Comparison of ENCODE assay signal across 11 cellular contexts in genomic region chr2:156329031-156329921, GRCh38. TPM values are rescaled to one million over a fixed set of nuclear protein-coding genes. Genes with fewer than 3 reads are reported as not detected.
DNase-seq lines count a peak whose midpoint lies in the region; ATAC-seq and TF ChIP-seq lines count a peak whose summit lies in the region.
"Had no signal": no experiment of that assay in that cellular context is flagged by ENCODE, and none has a peak within 500 bp of the region (broad histone marks: within the 10 kb centered on the region; RNA-seq: fewer than 3 reads in every experiment).

No MANE protein-coding gene starts in this region.

- DNase-seq in activated naive CD4-positive, alpha-beta T cell treated with anti-CD3 and anti-CD28 coated beads for 36 hours: no peak
- DNase-seq in activated naive CD4-positive, alpha-beta T cell treated with anti-CD3 and anti-CD28 coated beads, Interleukin-2, amount 50 U/mL, for 16 hours: no peak
- DNase-seq in activated T-helper 1 cell treated with anti-CD3 and anti-CD28 coated beads, Interleukin-12 subunit alpha, Interleukin-12 subunit beta, Interleukin-2, Interleukin-4 antibody, amounts not matched to agents 30 ng/mL and 10 ng/mL and 1 ng/mL, durations not matched to agents 14 hours and 24 hours and 36 hours (ENCODE audit: low spot score): no peak
- DNase-seq in sigmoid colon: peak; percentile 68
- no peak for DNase-seq in DMS79 (lab: John Stamatoyannopoulos, UW)
- no peak for DNase-seq in activated CD4-positive, CD25-positive, alpha-beta regulatory T cell (lab: John Stamatoyannopoulos, UW)
- DNase-seq: foreskin keratinocyte, NCI-H1930, transverse colon had no signal

- H3K4me3 ChIP-seq in iPS-20b (ENCODE audit: low read length): peak overlapping the region; percentile 41; the same call in 1 of the 2 replicates
- peak overlapping the region in 1 of 4 donors; percentile 7 for H3K4me3 ChIP-seq in sigmoid colon
- H3K4me3 ChIP-seq: transverse colon had no signal

- H3K9me3 ChIP-seq in iPS-20b (ENCODE audit: insufficient read depth, low read depth, low read length) (no peaks in the 10 kb centered on the region), sigmoid colon (no peaks in the 10 kb centered on the region)
- H3K9me3 ChIP-seq: transverse colon had no signal

- no peak for TF ChIP-seq EP300 in sigmoid colon (IDR thresholded peaks at IDR 0.05)

- peaks cover 3% of the 10 kb centered on the region for H3K27me3 Mint-ChIP-seq in activated naive CD4-positive, alpha-beta T cell treated with anti-CD3 and anti-CD28 coated beads for 36 hours (ENCODE audit: low read depth)
- H3K27me3 Mint-ChIP-seq in activated T-helper 1 cell treated with anti-CD3 and anti-CD28 coated beads, Interleukin-12 subunit alpha, Interleukin-12 subunit beta, Interleukin-2, Interleukin-4 antibody, amounts not matched to agents 30 ng/mL and 10 ng/mL and 1 ng/mL, durations not matched to agents 14 hours and 24 hours and 36 hours (ENCODE audit: insufficient read depth): peaks cover 23% of the 10 kb centered on the region

- H3K9me3 Mint-ChIP-seq in activated naive CD4-positive, alpha-beta T cell treated with anti-CD3 and anti-CD28 coated beads for 36 hours: no peaks in the 10 kb centered on the region
- no peaks in the 10 kb centered on the region for H3K9me3 Mint-ChIP-seq in activated T-helper 1 cell treated with anti-CD3 and anti-CD28 coated beads, Interleukin-12 subunit alpha, Interleukin-12 subunit beta, Interleukin-2, Interleukin-4 antibody, amounts not matched to agents 30 ng/mL and 10 ng/mL and 1 ng/mL, durations not matched to agents 14 hours and 24 hours and 36 hours

- peak overlapping the region; percentile 87 for H3K4me3 Mint-ChIP-seq in activated naive CD4-positive, alpha-beta T cell treated with anti-CD3 and anti-CD28 coated beads for 36 hours
- peak overlapping the region; percentile 91 for H3K4me3 Mint-ChIP-seq in activated T-helper 1 cell treated with anti-CD3 and anti-CD28 coated beads, Interleukin-12 subunit alpha, Interleukin-12 subunit beta, Interleukin-2, Interleukin-4 antibody, amounts not matched to agents 30 ng/mL and 10 ng/mL and 1 ng/mL, durations not matched to agents 14 hours and 24 hours and 36 hours

- WGBS in sigmoid colon, 2 donors: 41 to 86% methylated on average over 64 of the region's 64 CpGs

- CTCF ChIA-PET in activated naive CD4-positive, alpha-beta T cell treated with anti-CD3 and anti-CD28 coated beads for 36 hours (lab: Charles Lee): interaction anchor here (1.1 to 2.6 kb wide), 2 partner anchors 11 to 261 kb away, joined by 3 to 15 read pairs; no protein-coding TSS in a partner anchor

- H3K36me3 ChIP-seq in iPS-20b (ENCODE audit: insufficient read depth, low read depth, low read length) (no peaks in the 10 kb centered on the region), sigmoid colon (peaks cover 0 to 20% (median 2%) of the 10 kb centered on the region in 4 donors)
- H3K36me3 ChIP-seq: transverse colon had no signal

- ATAC-seq in GM21526 (IDR thresholded peaks at IDR 0.05; ENCODE audit: low FRiP score, unreplicated experiment): no peak
- ATAC-seq: foreskin keratinocyte had no signal

- no peak overlapping the region for H3K27ac ChIP-seq in iPS-20b (ENCODE audit: low read length)
- H3K27ac ChIP-seq in sigmoid colon: no peak overlapping the region
- H3K27ac ChIP-seq: foreskin keratinocyte, transverse colon had no signal

- TF ChIP-seq CTCF in sigmoid colon (IDR thresholded peaks at IDR 0.05): no peak

- no peak overlapping the region for H3K9ac ChIP-seq in iPS-20b (ENCODE audit: low read depth, low read length)

- peaks cover 65% of the 10 kb centered on the region for H3K36me3 Mint-ChIP-seq in activated naive CD4-positive, alpha-beta T cell treated with anti-CD3 and anti-CD28 coated beads for 36 hours (ENCODE audit: low read depth)
- H3K36me3 Mint-ChIP-seq in activated T-helper 1 cell treated with anti-CD3 and anti-CD28 coated beads, Interleukin-12 subunit alpha, Interleukin-12 subunit beta, Interleukin-2, Interleukin-4 antibody, amounts not matched to agents 30 ng/mL and 10 ng/mL and 1 ng/mL, durations not matched to agents 14 hours and 24 hours and 36 hours (ENCODE audit: low read depth): peaks cover 55% of the 10 kb centered on the region

- intact Hi-C loops in activated naive CD4-positive, alpha-beta T cell treated with anti-CD3 and anti-CD28 coated beads for 36 hours (cut with micrococcal nuclease): loop anchor here (2.0 kb wide), 1 partner anchor 950 kb away; no protein-coding TSS in a partner anchor
- intact Hi-C loops in activated T-helper 1 cell treated with anti-CD3 and anti-CD28 coated beads, Interleukin-12 subunit alpha, Interleukin-12 subunit beta, Interleukin-2, Interleukin-4 antibody, amounts not matched to agents 30 ng/mL and 10 ng/mL and 1 ng/mL, durations not matched to agents 14 hours and 24 hours and 36 hours (cut with micrococcal nuclease): no loop called here
- intact Hi-C loops in sigmoid colon (cut with DNase I): no loop called here

- H3K4me1 ChIP-seq in iPS-20b (ENCODE audit: insufficient read depth, low read length): peaks cover 5% of the 10 kb centered on the region; the same call in 1 of the 2 replicates
- peaks cover 0 to 26% (median 3%) of the 10 kb centered on the region in 4 donors for H3K4me1 ChIP-seq in sigmoid colon

- peaks cover 96% of the 10 kb centered on the region for H3K27me3 ChIP-seq in iPS-20b (ENCODE audit: insufficient read depth, low read length)
- peaks cover 0 to 40% (median 0%) of the 10 kb centered on the region in 3 donors for H3K27me3 ChIP-seq in sigmoid colon

- H3K4me1 Mint-ChIP-seq in activated naive CD4-positive, alpha-beta T cell treated with anti-CD3 and anti-CD28 coated beads for 36 hours (ENCODE audit: low read depth): peaks cover 37% of the 10 kb centered on the region
- peaks cover 53% of the 10 kb centered on the region for H3K4me1 Mint-ChIP-seq in activated T-helper 1 cell treated with anti-CD3 and anti-CD28 coated beads, Interleukin-12 subunit alpha, Interleukin-12 subunit beta, Interleukin-2, Interleukin-4 antibody, amounts not matched to agents 30 ng/mL and 10 ng/mL and 1 ng/mL, durations not matched to agents 14 hours and 24 hours and 36 hours (ENCODE audit: low read depth)

- TF ChIP-seq POLR2A in sigmoid colon (IDR thresholded peaks at IDR 0.05): no peak

- no peak overlapping the region for H3K27ac Mint-ChIP-seq in activated naive CD4-positive, alpha-beta T cell treated with anti-CD3 and anti-CD28 coated beads for 36 hours
- H3K27ac Mint-ChIP-seq in activated T-helper 1 cell treated with anti-CD3 and anti-CD28 coated beads, Interleukin-12 subunit alpha, Interleukin-12 subunit beta, Interleukin-2, Interleukin-4 antibody, amounts not matched to agents 30 ng/mL and 10 ng/mL and 1 ng/mL, durations not matched to agents 14 hours and 24 hours and 36 hours: no peak overlapping the region

RNA-seq across cellular contexts. Expression of gene NR4A2, which starts 3.2 kb away (rescaled TPM):
- 10 to 100 TPM; 29.7 to 32.9 TPM for total RNA-seq in activated naive CD4-positive, alpha-beta T cell treated with anti-CD3 and anti-CD28 coated beads for 36 hours
- total RNA-seq in activated T-helper 1 cell treated with anti-CD3 and anti-CD28 coated beads, Interleukin-12 subunit alpha, Interleukin-12 subunit beta, Interleukin-2, Interleukin-4 antibody, amounts not matched to agents 30 ng/mL and 10 ng/mL and 1 ng/mL, durations not matched to agents 14 hours and 24 hours and 36 hours: 20.5 and 21.9 TPM in 2 replicates
- 1 to 10 TPM; 1.8 to 5.0 (median 2.6) TPM for total RNA-seq in sigmoid colon
- polyA plus RNA-seq in sigmoid colon: 10 to 100 TPM in 1 of 3 donors, 1 to 10 TPM in 2; 1.8 to 11.3 (median 2.8) TPM
